Comparison of ENCODE assay signal across 8 cellular contexts in genomic region chr19:4456843-4457653, GRCh38. TPM values are rescaled to one million over a fixed set of nuclear protein-coding genes. Genes with fewer than 3 reads are reported as not detected.
DNase-seq lines count a peak whose midpoint lies in the region; ATAC-seq and TF ChIP-seq lines count a peak whose summit lies in the region.

No MANE protein-coding gene starts in this region.

- peak; percentile 8 for ATAC-seq in HG03354 (IDR thresholded peaks at IDR 0.05; ENCODE audit: poor library complexity, severe bottlenecking, unreplicated experiment)

- DNase-seq in NCI-H446 (lab: John Stamatoyannopoulos, UW): peak; percentile 64 to 81
- DNase-seq in NCI-H446 treated with DMSO at 0.1 percent for 48 hours (lab: John Stamatoyannopoulos, UW): no peak
- DNase-seq in SK-N-MC (ENCODE audit: low read depth, low spot score): no peak
- DNase-seq in MCF 10A (ENCODE audit: unreplicated experiment): peak; percentile 43
- DNase-seq in spleen: peak; percentile 79
- no peak for DNase-seq in NCI-H526 treated with DMSO at 0.1 percent for 48 hours (lab: John Stamatoyannopoulos, UW)

- H3K27me3 ChIP-seq in iPS-20b (ENCODE audit: insufficient read depth, low read length) (no peaks in the 10 kb centered on the region), spleen (replicated peaks in 1 of 7) (no peaks in the 10 kb centered on the region)

- peak overlapping the region; percentile 90 for H3K9ac ChIP-seq in SK-N-MC (ENCODE audit: insufficient read length)
- H3K9ac ChIP-seq in iPS-20b (ENCODE audit: low read depth, low read length): peak overlapping the region; percentile 77

- intact Hi-C loops in MCF 10A (cut with micrococcal nuclease) (no loop called here), spleen (cut with DNase I; ENCODE audit: low total_unique reads) (no loop called here)

- peaks cover 22% of the 10 kb centered on the region for H3K4me1 Mint-ChIP-seq in MCF 10A (ENCODE audit: insufficient read depth, unreplicated experiment)

- H3K4me3 Mint-ChIP-seq in MCF 10A (ENCODE audit: unreplicated experiment): peak overlapping the region; percentile 86

- POLR2A ChIA-PET in MCF 10A (lab: Yijun Ruan, JAX): interaction anchor here (0.7 to 7.7 kb wide), 6 partner anchors 14 to 1164 kb away, joined by 3 to 67 read pairs (median 5); partner anchors contain the start of genes CHAF1A and HDGFL2

- H3K9me3 Mint-ChIP-seq in MCF 10A (ENCODE audit: unreplicated experiment): no peaks in the 10 kb centered on the region

- H3K27ac Mint-ChIP-seq in MCF 10A (ENCODE audit: low read depth, unreplicated experiment): peak overlapping the region; percentile 85

- H3K27me3 Mint-ChIP-seq in MCF 10A (ENCODE audit: insufficient read depth, unreplicated experiment): no peaks in the 10 kb centered on the region

- H3K4me1 ChIP-seq in iPS-20b (ENCODE audit: insufficient read depth, low read length) (peaks cover 5% of the 10 kb centered on the region; the same call in 1 of the 2 replicates), spleen (peaks cover 0 to 38% (median 29%) of the 10 kb centered on the region in 6 donors)

- peaks cover 34% of the 10 kb centered on the region for H3K36me3 Mint-ChIP-seq in MCF 10A (ENCODE audit: insufficient read depth, unreplicated experiment)

- no peaks in the 10 kb centered on the region for H3K9me3 ChIP-seq in SK-N-MC (ENCODE audit: low read depth, low read length)
- no peaks in the 10 kb centered on the region for H3K9me3 ChIP-seq in iPS-20b (ENCODE audit: insufficient read depth, low read depth, low read length)
- H3K9me3 ChIP-seq in spleen: no peaks in the 10 kb centered on the region

- no peak for TF ChIP-seq POLR2A in spleen (IDR thresholded peaks at IDR 0.05)

- 1 to 3% (median 2%) methylated on average over 35 to 50 of the region's 53 CpGs for WGBS in spleen, 5 donors

- H3K36me3 ChIP-seq in SK-N-MC (ENCODE audit: insufficient read depth, low read length) (peaks cover 10% of the 10 kb centered on the region; the same call in 1 of the 2 replicates), iPS-20b (ENCODE audit: insufficient read depth, low read depth, low read length) (peaks cover 9% of the 10 kb centered on the region; the same call in 1 of the 2 replicates), spleen (peaks cover 3 to 34% (median 23%) of the 10 kb centered on the region in 6 donors)

- BruUV-seq in MCF 10A (replicated peaks; lab: Mats Ljungman, UMichigan): no TSS peak

- H3K27ac ChIP-seq in SK-N-MC (peak overlapping the region; percentile 86; the same call in 1 of the 2 replicates), iPS-20b (ENCODE audit: low read length) (peak overlapping the region; percentile 49), spleen (peak overlapping the region in 7 of 8 donors; percentile 64 to 94 (median 89))

- peak overlapping the region; percentile 84 for H3K4me3 ChIP-seq in SK-N-MC
- peak overlapping the region; percentile 83 for H3K4me3 ChIP-seq in iPS-20b (ENCODE audit: low read length)
- peak overlapping the region; percentile 57 to 82 (median 66) for H3K4me3 ChIP-seq in spleen

- CTCF ChIA-PET in MCF 10A (lab: Yijun Ruan, JAX): interaction anchor here (0.5 to 0.8 kb wide), 4 partner anchors 14 to 460 kb away, joined by 3 to 5 read pairs (median 4); no protein-coding TSS in a partner anchor

- TF ChIP-seq CTCF in MCF 10A (IDR thresholded peaks at IDR 0.05; ENCODE audit: unreplicated experiment): no peak
- no peak for TF ChIP-seq CTCF in spleen (IDR thresholded peaks at IDR 0.05 in 8 of 11, conservative IDR thresholded peaks at IDR 0.05 in 3 of 11)

RNA-seq across cellular contexts. Expression of gene UBXN6, which starts 0.5 kb away (rescaled TPM):
- total RNA-seq in MCF 10A (2022): 94.8 and 110 TPM in 2 replicates
- 100 to 1,000 TPM in 2 of 7 donors, 10 to 100 TPM in 5; 72.3 to 132 (median 89.8) TPM for total RNA-seq in spleen
- polyA plus RNA-seq in spleen: 100 to 1,000 TPM in 2 of 3 donors, 10 to 100 TPM in 1; 76.4 to 146 (median 123) TPM

RNA-seq across cellular contexts. Expression of gene HDGFL2, which starts 15.0 kb away (rescaled TPM):
- total RNA-seq in MCF 10A (2022) (46.3 and 53.8 TPM in 2 replicates), spleen (10 to 100 TPM; 23.2 to 39.7 (median 29.4) TPM)
- polyA plus RNA-seq in spleen: 100 to 1,000 TPM in 1 of 3 donors, 10 to 100 TPM in 2; 25.3 to 136 (median 26.0) TPM

RNA-seq across cellular contexts. Expression of gene CHAF1A, which starts 54.6 kb away (rescaled TPM):
- total RNA-seq in MCF 10A (2022) (15.3 and 16.7 TPM in 2 replicates), spleen (10 to 100 TPM in 5 of 7 donors, 1 to 10 TPM in 2; 9.4 to 17.9 (median 10.6) TPM)
- polyA plus RNA-seq in spleen: 1 to 10 TPM; 3.8 to 7.4 (median 5.7) TPM

RNA-seq across cellular contexts. Expression of gene SH3GL1, which starts 56.7 kb away (rescaled TPM):
- 94.4 and 106 TPM in 2 replicates for total RNA-seq in MCF 10A (2022)
- total RNA-seq in spleen: 10 to 100 TPM; 37.2 to 77.4 (median 66.2) TPM
- polyA plus RNA-seq in spleen: 10 to 100 TPM; 26.1 to 44.0 (median 31.3) TPM

Comparison
In these comparisons a context has a peak if more than half of its experiments do, and no peak if none do; other contexts are left out.
1. DNase-seq: peak in NCI-H446 (2 of 2), MCF 10A (single experiment) and spleen (single experiment); none in NCI-H446 treated with DMSO at 0.1 percent for 48 hours (single experiment), SK-N-MC (single experiment) and NCI-H526 treated with DMSO at 0.1 percent for 48 hours (single experiment).
2. Peak in every context shown above with its lines, with median percentiles within 50 percentile points of each other: H3K27ac ChIP-seq and H3K4me3 ChIP-seq.